Comparison of ENCODE assay signal across 22 cellular contexts in the genomic region with DNA sequence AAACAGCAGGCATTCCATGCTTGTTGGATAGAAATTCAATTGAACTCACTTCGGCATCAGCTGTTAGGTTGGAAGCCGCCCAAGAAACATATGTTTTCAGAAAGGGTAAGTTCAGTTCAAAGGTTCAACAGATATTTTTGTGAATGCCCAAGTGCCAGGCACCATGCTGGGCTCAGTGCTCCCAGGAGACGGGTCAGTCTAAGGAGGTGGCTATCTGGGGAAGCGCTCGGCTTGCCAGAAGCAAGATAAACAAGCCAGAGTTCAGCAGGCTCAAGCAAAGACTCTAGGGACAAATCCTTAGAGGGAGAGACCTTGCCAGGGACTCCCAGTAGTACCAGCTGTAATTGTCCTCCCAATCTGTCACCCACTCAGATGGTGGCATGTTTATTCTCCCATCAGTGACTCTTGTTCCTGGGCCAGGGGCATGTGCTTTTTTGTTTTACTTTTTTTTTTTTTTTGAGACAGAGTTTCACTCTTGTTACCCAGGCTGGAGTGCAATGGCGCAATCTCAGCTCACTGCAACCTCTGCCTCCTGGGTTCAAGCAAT.
DNase-seq lines count a peak whose midpoint lies in the region; ATAC-seq lines count a peak whose summit lies in the region.
"Had no signal": no experiment of that assay in that cellular context is flagged by ENCODE, and none has a peak within 500 bp of the region (broad histone marks: within the 10 kb centered on the region; RNA-seq: fewer than 3 reads in every experiment).

No MANE protein-coding gene starts in this region.

- peaks cover 10% of the 10 kb centered on the region for H3K9me3 Mint-ChIP-seq in activated naive CD4-positive, alpha-beta T cell treated with anti-CD3 and anti-CD28 coated beads, Interleukin-2, amount 10 ng/mL, durations not matched to agents 7 days and 5 days

- H3K4me1 Mint-ChIP-seq in activated naive CD4-positive, alpha-beta T cell treated with anti-CD3 and anti-CD28 coated beads, Interleukin-2, amount 10 ng/mL, durations not matched to agents 7 days and 5 days, result no peaks in the 10 kb centered on the region
- H3K4me1 Mint-ChIP-seq: CD8-positive, alpha-beta memory T cell had no signal

- DNase-seq in DMS 273 (lab: John Stamatoyannopoulos, UW; ENCODE audit: unreplicated experiment), result peak; percentile 39
- no peak for DNase-seq in DMS 273 treated with DMSO at 0.1 percent for 48 hours (lab: John Stamatoyannopoulos, UW)
- DNase-seq in NCI-H2171 treated with DMSO at 0.1 percent for 48 hours (lab: John Stamatoyannopoulos, UW), result peak; percentile 84
- peak; percentile 52 for DNase-seq in left lobe of liver (ENCODE audit: low spot score)
- no peak for DNase-seq in CD1c-positive myeloid dendritic cell (ENCODE audit: extremely low spot score)
- no peak for DNase-seq in activated naive CD4-positive, alpha-beta T cell treated with anti-CD3 and anti-CD28 coated beads, Interleukin-2, amount 10 ng/mL, durations not matched to agents 7 days and 5 days
- DNase-seq: CD8-positive, alpha-beta memory T cell; DMS153; DND-41; GOT3; HFFc6; NCI-H1105; NCI-H1436 treated with DMSO at 0.1 percent for 48 hours; NCI-H2029; NCI-H2227 treated with DMSO at 0.1 percent for 48 hours; NCI-H510A; NCI-H748 treated with DMSO at 0.1 percent for 48 hours; SHP77; T-helper 1 cell had no signal

- H3K4me3 Mint-ChIP-seq in activated naive CD4-positive, alpha-beta T cell treated with anti-CD3 and anti-CD28 coated beads, Interleukin-2, amount 10 ng/mL, durations not matched to agents 7 days and 5 days, result no peak overlapping the region
- H3K4me3 Mint-ChIP-seq: B cell; CD8-positive, alpha-beta memory T cell; HFFc6 had no signal

- no peak overlapping the region for H3K27ac Mint-ChIP-seq in activated naive CD4-positive, alpha-beta T cell treated with anti-CD3 and anti-CD28 coated beads, Interleukin-2, amount 10 ng/mL, durations not matched to agents 7 days and 5 days
- H3K27ac Mint-ChIP-seq: B cell; CD8-positive, alpha-beta memory T cell; HFFc6; IgD-negative memory B cell had no signal

- H3K36me3 Mint-ChIP-seq in activated naive CD4-positive, alpha-beta T cell treated with anti-CD3 and anti-CD28 coated beads, Interleukin-2, amount 10 ng/mL, durations not matched to agents 7 days and 5 days, result no peaks in the 10 kb centered on the region
- H3K36me3 Mint-ChIP-seq: CD8-positive, alpha-beta memory T cell; IgD-negative memory B cell had no signal

- H3K27me3 Mint-ChIP-seq in activated naive CD4-positive, alpha-beta T cell treated with anti-CD3 and anti-CD28 coated beads, Interleukin-2, amount 10 ng/mL, durations not matched to agents 7 days and 5 days, result no peaks in the 10 kb centered on the region

- ATAC-seq in left lobe of liver (peak; percentile 90), HG03354 (IDR thresholded peaks at IDR 0.05; ENCODE audit: poor library complexity, severe bottlenecking, unreplicated experiment) (no peak)

- CTCF ChIA-PET in activated naive CD4-positive, alpha-beta T cell treated with anti-CD3 and anti-CD28 coated beads, Interleukin-2, amount 10 ng/mL, durations not matched to agents 7 days and 5 days (lab: Charles Lee), result no interaction called here

Comparison
In these comparisons a context has a peak if more than half of its experiments do, and no peak if none do; other contexts are left out.
1. DNase-seq: peak in DMS 273 (single experiment), NCI-H2171 treated with DMSO at 0.1 percent for 48 hours (single experiment) and left lobe of liver (single experiment); none in DMS 273 treated with DMSO at 0.1 percent for 48 hours (single experiment), CD1c-positive myeloid dendritic cell (single experiment) and activated naive CD4-positive, alpha-beta T cell treated with anti-CD3 and anti-CD28 coated beads, Interleukin-2, amount 10 ng/mL, durations not matched to agents 7 days and 5 days (single experiment).